27 cellular contexts compared by ENCODE assay signal in genomic region chr2:161190030-161190429, GRCh38.
"Had no signal": no experiment of that assay in that cellular context is flagged by ENCODE, and none has a peak within 500 bp of the region (broad histone marks: within the 10 kb centered on the region; RNA-seq: fewer than 3 reads in every experiment).

No MANE protein-coding gene starts in this region.

- H3K4me2 ChIP-seq: hepatocyte had no signal

- H3K36me3 Mint-ChIP-seq: natural killer cell had no signal

- DNase-seq: dermis blood vessel endothelial cell; effector memory CD4-positive, alpha-beta T cell; foreskin keratinocyte; heart left ventricle; left ventricle myocardium superior; lower lobe of right lung; natural killer cell; nucleus accumbens; psoas muscle; right cardiac atrium; sigmoid colon; stimulated activated CD4-positive, alpha-beta T cell treated with anti-CD3 and anti-CD28 coated beads, Interleukin-2, amount 100 ng/mL, for 24 hours; stimulated activated CD4-positive, alpha-beta T cell treated with anti-CD3 and anti-CD28 coated beads, Interleukin-4, amount 100 ng/mL, for 24 hours; stimulated activated naive CD4-positive, alpha-beta T cell treated with Interleukin-2 at 50 U/mL for 16 hours; stomach; thyroid gland; trophoblast cell had no signal

- H3K9me3 Mint-ChIP-seq: memory B cell; natural killer cell; neural crest cell; stimulated activated effector memory CD8-positive, alpha-beta T cell treated with anti-CD3 and anti-CD28 coated beads, Interleukin-12 subunit alpha, Interleukin-12 subunit beta, amount 100 ng/mL, for 72 hours had no signal

- H3K4me1 ChIP-seq: esophagus muscularis mucosa, foreskin keratinocyte, thyroid gland, vagina had no signal

- H2AFZ ChIP-seq: hepatocyte had no signal

- FAIRE-seq: endothelial cell of umbilical vein, keratinocyte had no signal

- H3K27ac ChIP-seq: coronary artery, esophagus muscularis mucosa, foreskin keratinocyte, gastroesophageal sphincter, heart left ventricle, hepatocyte, lower lobe of right lung, psoas muscle, sigmoid colon, stomach, thyroid gland, vagina had no signal

- H3K4me3 Mint-ChIP-seq: memory B cell; natural killer cell; neural crest cell; stimulated activated effector memory CD8-positive, alpha-beta T cell treated with anti-CD3 and anti-CD28 coated beads, Interleukin-12 subunit alpha, Interleukin-12 subunit beta, amount 100 ng/mL, for 72 hours had no signal

- H3K9me3 ChIP-seq: esophagus muscularis mucosa, gastroesophageal sphincter, heart left ventricle, lower lobe of right lung, psoas muscle, sigmoid colon, stomach, thyroid gland, vagina had no signal

- H3K4me1 Mint-ChIP-seq: neural crest cell had no signal

- H3K4me3 ChIP-seq: coronary artery, esophagus muscularis mucosa, gastroesophageal sphincter, heart left ventricle, hepatocyte, lower lobe of right lung, psoas muscle, sigmoid colon, stomach, thyroid gland, vagina had no signal

- H3K27ac Mint-ChIP-seq: stimulated activated effector memory CD8-positive, alpha-beta T cell treated with anti-CD3 and anti-CD28 coated beads, Interleukin-12 subunit alpha, Interleukin-12 subunit beta, amount 100 ng/mL, for 72 hours had no signal

- ATAC-seq: foreskin keratinocyte; gastroesophageal sphincter; heart left ventricle; left ventricle myocardium superior; lower lobe of right lung; psoas muscle; right cardiac atrium; stimulated activated effector memory CD8-positive, alpha-beta T cell treated with anti-CD3 and anti-CD28 coated beads, Interleukin-12 subunit alpha, Interleukin-12 subunit beta, amount 100 ng/mL, for 72 hours had no signal

- H3K27me3 ChIP-seq: esophagus muscularis mucosa, foreskin keratinocyte, gastroesophageal sphincter, heart left ventricle, hepatocyte, sigmoid colon, stomach, thyroid gland, vagina had no signal

- H3K79me2 ChIP-seq: hepatocyte had no signal

- H3K27me3 Mint-ChIP-seq: memory B cell had no signal
